ENCODE assay signal across 21 cellular contexts in the genomic region with DNA sequence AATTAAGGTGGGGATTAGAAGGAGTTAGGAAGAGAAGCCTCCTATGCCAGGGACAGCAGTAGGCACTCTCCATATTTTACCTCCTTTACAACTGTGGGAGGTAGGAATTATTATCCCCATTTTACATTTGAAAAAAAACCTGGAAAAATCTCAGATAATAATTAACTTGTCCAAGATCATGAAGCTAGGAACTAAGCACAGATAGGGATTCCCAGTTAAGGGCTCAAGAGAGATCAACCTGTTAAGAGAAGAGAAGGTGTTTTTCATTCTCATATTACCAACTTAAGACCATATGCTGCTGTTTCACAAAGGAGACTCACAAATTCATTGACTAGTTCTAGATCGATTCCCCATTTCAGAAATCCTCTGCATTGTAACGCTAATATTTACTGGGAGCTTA. TPM values are rescaled to one million over a fixed set of nuclear protein-coding genes. Genes with fewer than 3 reads are reported as not detected.
DNase-seq lines count a peak whose midpoint lies in the region; ATAC-seq, FAIRE-seq and TF ChIP-seq lines count a peak whose summit lies in the region.
"Had no signal": no experiment of that assay in that cellular context is flagged by ENCODE, and none has a peak within 500 bp of the region (broad histone marks: within the 10 kb centered on the region; RNA-seq: fewer than 3 reads in every experiment).

No MANE protein-coding gene starts in this region.

- no peak overlapping the region for H3K9ac ChIP-seq in iPS-20b (ENCODE audit: low read depth, low read length)

- intact Hi-C loops in prostate gland (cut with DNase I), result no loop called here

- H3K27ac ChIP-seq in Peyer's patch (peak overlapping the region in 3 of 4 donors; percentile 13 to 76 (median 49)), iPS-20b (ENCODE audit: low read length) (no peak overlapping the region), prostate gland (peak overlapping the region; percentile 33 to 35)
- H3K27ac ChIP-seq: heart right ventricle, testis had no signal

- peak overlapping the region in 1 of 4 donors; percentile 1 for H3K4me3 ChIP-seq in Peyer's patch
- peak overlapping the region; percentile 27; the same call in 1 of the 2 replicates for H3K4me3 ChIP-seq in iPS-20b (ENCODE audit: low read length)
- no peak overlapping the region for H3K4me3 ChIP-seq in prostate gland
- H3K4me3 ChIP-seq: heart right ventricle, lung had no signal

- peak; percentile 31 for DNase-seq in D721Med (ENCODE audit: insufficient read length, low spot score)
- DNase-seq in Peyer's patch, result no peak
- no peak for DNase-seq in prostate gland (ENCODE audit: low spot score)
- DNase-seq in RPMI8226, result no peak
- DNase-seq: activated CD4-positive, alpha-beta T cell treated with anti-CD3 and anti-CD28 coated beads, Interleukin-2, amount 10 ng/mL, durations not matched to agents 24 days and 14 days; activated CD8-positive, alpha-beta memory T cell treated with anti-CD3 and anti-CD28 coated beads, Interleukin-2, amount 50 U/mL, for 48 hours; activated naive CD8-positive, alpha-beta T cell treated with anti-CD3 and anti-CD28 coated beads, Interleukin-2, amount 10 ng/mL, durations not matched to agents 7 days and 5 days; endodermal cell; GOT3; heart right ventricle; NCI-H2081 treated with DMSO at 0.1 percent for 48 hours; occipital lobe; SHP77 treated with DMSO at 0.1 percent for 48 hours; testis had no signal

- H3K27me3 ChIP-seq in Peyer's patch (no peaks in the 10 kb centered on the region), iPS-20b (ENCODE audit: insufficient read depth, low read length) (no peaks in the 10 kb centered on the region), prostate gland (replicated peaks; ENCODE audit: insufficient read depth) (no peaks in the 10 kb centered on the region)
- H3K27me3 ChIP-seq: heart right ventricle, testis had no signal

- no peak for ATAC-seq in GM21786 (IDR thresholded peaks at IDR 0.05; ENCODE audit: unreplicated experiment)
- no peak for ATAC-seq in GM18867 (IDR thresholded peaks at IDR 0.05; ENCODE audit: unreplicated experiment)
- no peak for ATAC-seq in GM21390 (IDR thresholded peaks at IDR 0.05; ENCODE audit: unreplicated experiment)
- ATAC-seq: heart right ventricle, sciatic nerve had no signal

- H3K9me3 ChIP-seq in Peyer's patch, result peaks cover 0 to 8% (median 0%) of the 10 kb centered on the region in 4 donors
- H3K9me3 ChIP-seq in iPS-20b (ENCODE audit: insufficient read depth, low read depth, low read length), result no peaks in the 10 kb centered on the region
- H3K9me3 ChIP-seq in prostate gland, result no peaks in the 10 kb centered on the region
- H3K9me3 ChIP-seq: testis had no signal

- H3K36me3 ChIP-seq in Peyer's patch (no peaks in the 10 kb centered on the region), iPS-20b (ENCODE audit: insufficient read depth, low read depth, low read length) (no peaks in the 10 kb centered on the region), prostate gland (no peaks in the 10 kb centered on the region)
- H3K36me3 ChIP-seq: heart right ventricle had no signal

- TF ChIP-seq POLR2A in Peyer's patch (IDR thresholded peaks at IDR 0.05), result no peak
- no peak for TF ChIP-seq POLR2A in prostate gland (IDR thresholded peaks at IDR 0.05)

- WGBS in prostate gland, result 75% methylated on average over 2 of the region's 2 CpGs

- no peak for TF ChIP-seq CTCF in D721Med (IDR thresholded peaks at IDR 0.05; ENCODE audit: insufficient read depth, missing control alignments)
- no peak for TF ChIP-seq CTCF in Peyer's patch (IDR thresholded peaks at IDR 0.05)
- TF ChIP-seq CTCF in prostate gland (IDR thresholded peaks at IDR 0.05), result no peak

- peak; percentile 90 for FAIRE-seq in D721Med (lab: Jason Lieb, UNC)
- FAIRE-seq: HTR-8/SVneo had no signal

- H3K4me1 ChIP-seq in Peyer's patch (no peaks in the 10 kb centered on the region), iPS-20b (ENCODE audit: insufficient read depth, low read length) (peaks cover 4% of the 10 kb centered on the region; the same call in 1 of the 2 replicates), prostate gland (replicated peaks) (peaks cover 4% of the 10 kb centered on the region)
- H3K4me1 ChIP-seq: testis had no signal

RNA-seq across cellular contexts. Expression of a gene that starts 16.1 kb away (rescaled TPM):
- total RNA-seq in Peyer's patch, result 10 to 100 TPM in 1 of 4 donors, 1 to 10 TPM in 2, under 1 TPM in 1; 0.83 to 13.9 (median 7.6) TPM
- total RNA-seq in prostate gland, result 10 to 100 TPM; 12.3 to 15.1 TPM
- total RNA-seq: activated CD4-positive, alpha-beta T cell treated with anti-CD3 and anti-CD28 coated beads, Interleukin-2, amount 10 ng/mL, durations not matched to agents 24 days and 14 days had no signal

RNA-seq across cellular contexts. Expression of a gene that starts 21.8 kb away (rescaled TPM):
- total RNA-seq in Peyer's patch (100 to 1,000 TPM in 3 of 4 donors, 10 to 100 TPM in 1; 40.4 to 225 (median 170) TPM), prostate gland (100 to 1,000 TPM; 169 to 392 TPM)
